ENCODE assay signal across 1 cellular context in genomic region chr10:14879055-14879800, GRCh38.
TF ChIP-seq lines count a peak whose summit lies in the region.

No MANE protein-coding gene starts in this region.

TF ChIP-seq in WTC11, 78 proteins besides CTCF, POLR2A, EP300 and RAD21 (continued from another document):
- TF ChIP-seq, protein P1, sequence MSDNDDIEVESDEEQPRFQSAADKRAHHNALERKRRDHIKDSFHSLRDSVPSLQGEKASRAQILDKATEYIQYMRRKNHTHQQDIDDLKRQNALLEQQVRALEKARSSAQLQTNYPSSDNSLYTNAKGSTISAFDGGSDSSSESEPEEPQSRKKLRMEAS (CRISPR knock-in tag; IDR thresholded peaks at IDR 0.05), result peak; percentile 43; the same call in 1 of the 2 replicates
- peak; percentile 28; the same call in 1 of the 2 replicates for TF ChIP-seq NFYB (CRISPR knock-in tag; conservative IDR thresholded peaks at IDR 0.05; ENCODE audit: low read depth)
- TF ChIP-seq STAT6 (CRISPR knock-in tag; conservative IDR thresholded peaks at IDR 0.05; ENCODE audit: low read depth), result no peak
- TF ChIP-seq ESRRA (CRISPR knock-in tag; IDR thresholded peaks at IDR 0.05; ENCODE audit: borderline replicate concordance), result no peak
- TF ChIP-seq NFE2L1 (CRISPR knock-in tag; IDR thresholded peaks at IDR 0.05), result 0 out of 2 replicates have a peak, but pooled peaks have one; percentile 29
- TF ChIP-seq ZBTB21 (CRISPR knock-in tag; IDR thresholded peaks at IDR 0.05; ENCODE audit: borderline replicate concordance), result peak; percentile 26; the same call in 1 of the 2 replicates
- 0 out of 2 replicates have a peak, but pooled peaks have one; percentile 9 for TF ChIP-seq ATF1 (CRISPR knock-in tag; IDR thresholded peaks at IDR 0.05)
